1 cellular context compared by ENCODE assay signal in genomic region chr10:65941098-65941655, GRCh38.
TF ChIP-seq lines count a peak whose summit lies in the region.

No MANE protein-coding gene starts in this region.

TF ChIP-seq in H1, 55 proteins besides CTCF, POLR2A, EP300 and RAD21 (continued from another document):
- TF ChIP-seq ATF2 (IDR thresholded peaks at IDR 0.05; ENCODE audit: low read length): no peak
- TF ChIP-seq EZH2 (IDR thresholded peaks at IDR 0.05; ENCODE audit: low read depth, low read length, severe bottlenecking): no peak
- TF ChIP-seq HDAC2 (IDR thresholded peaks at IDR 0.05; ENCODE audit: borderline replicate concordance in 1 of 2, low read depth in 2 of 2, low read length in 2 of 2): no peak
- no peak for TF ChIP-seq ATF3 (IDR thresholded peaks at IDR 0.05; ENCODE audit: insufficient read depth, low read depth, low read length)
- no peak for TF ChIP-seq NRF1 (IDR thresholded peaks at IDR 0.05; ENCODE audit: low read depth, low read length)
- TF ChIP-seq KDM1A (IDR thresholded peaks at IDR 0.05; ENCODE audit: borderline replicate concordance, low read length): no peak
- no peak for TF ChIP-seq YY1 (IDR thresholded peaks at IDR 0.05; ENCODE audit: low read depth, low read length)
- no peak for TF ChIP-seq BRCA1 (IDR thresholded peaks at IDR 0.05; ENCODE audit: low read depth, low read length)
TF ChIP-seq in H1: peak in this region for 0.
